Comparison of ENCODE assay signal across 2 cellular contexts in the genomic region with DNA sequence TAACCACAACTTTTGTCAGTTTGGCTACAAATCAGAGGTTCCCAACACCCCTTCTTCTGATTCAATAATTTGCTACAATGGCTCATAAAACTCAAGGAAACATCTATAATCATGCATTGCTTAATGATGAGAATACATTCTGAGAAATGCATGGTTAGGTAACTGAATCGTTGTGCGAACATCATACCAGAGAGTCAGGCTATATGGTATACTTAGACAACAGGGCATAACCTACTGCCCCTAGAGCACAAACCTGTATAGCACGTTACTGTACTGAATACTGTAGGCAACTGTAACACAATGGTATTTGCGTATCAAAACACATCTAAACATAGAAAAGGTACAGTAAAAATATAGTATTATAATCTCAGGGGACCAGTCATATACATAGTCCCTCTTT.
TF ChIP-seq lines count a peak whose summit lies in the region.

No MANE protein-coding gene starts in this region.

TF ChIP-seq in GM12891, 5 proteins besides CTCF, POLR2A, EP300 and RAD21:
- TF ChIP-seq POU2F2 (IDR thresholded peaks at IDR 0.05; ENCODE audit: low read depth, low read length) (no peak), POLR2AphosphoS5 (IDR thresholded peaks at IDR 0.05; ENCODE audit: low read depth, low read length) (no peak), PAX5 (IDR thresholded peaks at IDR 0.05; ENCODE audit: insufficient read depth, low read length, severe bottlenecking) (no peak), TAF1 (IDR thresholded peaks at IDR 0.05; ENCODE audit: low read depth, low read length) (no peak), SPI1 (IDR thresholded peaks at IDR 0.05; ENCODE audit: low read depth, low read length) (no peak)
TF ChIP-seq in GM12891: peak in this region for 0.

TF ChIP-seq in H1, 55 proteins besides CTCF, POLR2A, EP300 and RAD21:
- no peak for TF ChIP-seq CHD7 (IDR thresholded peaks at IDR 0.05; ENCODE audit: insufficient replicate concordance, low read length)
- TF ChIP-seq RFX5 (IDR thresholded peaks at IDR 0.05; ENCODE audit: borderline replicate concordance, low read depth, low read length): no peak
- no peak for TF ChIP-seq JUND (IDR thresholded peaks at IDR 0.05; ENCODE audit: low read length)
- TF ChIP-seq GABPA (IDR thresholded peaks at IDR 0.05; ENCODE audit: borderline replicate concordance, insufficient read depth, low read length): no peak
- TF ChIP-seq NRF1 (IDR thresholded peaks at IDR 0.05; ENCODE audit: low read depth, low read length): no peak
- TF ChIP-seq SRF (IDR thresholded peaks at IDR 0.05; ENCODE audit: low read depth, low read length): no peak
- TF ChIP-seq RXRA (IDR thresholded peaks at IDR 0.05; ENCODE audit: insufficient read depth, low read depth, low read length): no peak
- no peak for TF ChIP-seq SIX5 (IDR thresholded peaks at IDR 0.05; ENCODE audit: low read depth, low read length)
- TF ChIP-seq, protein P1, sequence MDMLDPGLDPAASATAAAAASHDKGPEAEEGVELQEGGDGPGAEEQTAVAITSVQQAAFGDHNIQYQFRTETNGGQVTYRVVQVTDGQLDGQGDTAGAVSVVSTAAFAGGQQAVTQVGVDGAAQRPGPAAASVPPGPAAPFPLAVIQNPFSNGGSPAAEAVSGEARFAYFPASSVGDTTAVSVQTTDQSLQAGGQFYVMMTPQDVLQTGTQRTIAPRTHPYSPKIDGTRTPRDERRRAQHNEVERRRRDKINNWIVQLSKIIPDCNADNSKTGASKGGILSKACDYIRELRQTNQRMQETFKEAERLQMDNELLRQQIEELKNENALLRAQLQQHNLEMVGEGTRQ (IDR thresholded peaks at IDR 0.05; ENCODE audit: low read length): no peak
- no peak for TF ChIP-seq MAX (IDR thresholded peaks at IDR 0.05)
- no peak for TF ChIP-seq HDAC2 (IDR thresholded peaks at IDR 0.05; ENCODE audit: borderline replicate concordance in 1 of 2, low read depth in 2 of 2, low read length in 2 of 2)
- no peak for TF ChIP-seq RNF2 (IDR thresholded peaks at IDR 0.05; ENCODE audit: borderline replicate concordance, low read depth, low read length, missing control alignments, poor library complexity, severe bottlenecking)
- no peak for TF ChIP-seq NANOG (IDR thresholded peaks at IDR 0.05; ENCODE audit: insufficient read depth, low read depth, low read length, poor library complexity, severe bottlenecking)
- no peak for TF ChIP-seq TAF1 (IDR thresholded peaks at IDR 0.05; ENCODE audit: low read depth, low read length)
- TF ChIP-seq ASH2L (IDR thresholded peaks at IDR 0.05; ENCODE audit: low read length): no peak
- no peak for TF ChIP-seq SP2 (IDR thresholded peaks at IDR 0.05; ENCODE audit: low read length)
- no peak for TF ChIP-seq BACH1 (IDR thresholded peaks at IDR 0.05; ENCODE audit: low read length)
TF ChIP-seq in H1: peak in this region for 0.
